13 cellular contexts compared by ENCODE assay signal in genomic region chr11:20015101-20015500, GRCh38.
A peak's percentile ranks its signal among the peaks of the same experiment; 100 is the strongest.
DNase-seq lines count a peak whose midpoint lies in the region; TF ChIP-seq lines count a peak whose summit lies in the region.
"Had no signal": no experiment of that assay in that cellular context is flagged by ENCODE, and none has a peak within 500 bp of the region (broad histone marks: within the 10 kb centered on the region; RNA-seq: fewer than 3 reads in every experiment).

No MANE protein-coding gene starts in this region.

- H3K27me3 Mint-ChIP-seq in nephron progenitor cell (ENCODE audit: low read depth, poor library complexity), result no peaks in the 10 kb centered on the region
- peaks cover 20% of the 10 kb centered on the region for H3K27me3 Mint-ChIP-seq in activated T-cell treated with anti-CD3 and anti-CD28 coated beads, Interleukin-2, amount 50 U/mL, for 24 hours

- H3K4me1 Mint-ChIP-seq in nephron progenitor cell, result peaks cover 41% of the 10 kb centered on the region
- no peaks in the 10 kb centered on the region for H3K4me1 Mint-ChIP-seq in activated T-cell treated with anti-CD3 and anti-CD28 coated beads, Interleukin-2, amount 50 U/mL, for 24 hours (ENCODE audit: low read depth)
- H3K4me1 Mint-ChIP-seq: CD8-positive, alpha-beta memory T cell had no signal

- no peak overlapping the region for H3K4me3 Mint-ChIP-seq in nephron progenitor cell
- H3K4me3 Mint-ChIP-seq in activated T-cell treated with anti-CD3 and anti-CD28 coated beads, Interleukin-2, amount 50 U/mL, for 24 hours, result no peak overlapping the region
- H3K4me3 Mint-ChIP-seq: CD8-positive, alpha-beta memory T cell had no signal

- no peak for TF ChIP-seq CTCF in nephron progenitor cell (IDR thresholded peaks at IDR 0.05)

- no peaks in the 10 kb centered on the region for H3K9me3 Mint-ChIP-seq in nephron progenitor cell
- no peaks in the 10 kb centered on the region for H3K9me3 Mint-ChIP-seq in activated T-cell treated with anti-CD3 and anti-CD28 coated beads, Interleukin-2, amount 50 U/mL, for 24 hours
- H3K9me3 Mint-ChIP-seq: CD8-positive, alpha-beta memory T cell had no signal

- no peaks in the 10 kb centered on the region for H3K36me3 Mint-ChIP-seq in nephron progenitor cell (ENCODE audit: low read depth)
- no peaks in the 10 kb centered on the region for H3K36me3 Mint-ChIP-seq in activated T-cell treated with anti-CD3 and anti-CD28 coated beads, Interleukin-2, amount 50 U/mL, for 24 hours (ENCODE audit: low read depth)
- H3K36me3 Mint-ChIP-seq: CD8-positive, alpha-beta memory T cell had no signal

- H3K27ac Mint-ChIP-seq in nephron progenitor cell, result peak overlapping the region; percentile 73
- H3K27ac Mint-ChIP-seq in activated T-cell treated with anti-CD3 and anti-CD28 coated beads, Interleukin-2, amount 50 U/mL, for 24 hours, result no peak overlapping the region
- H3K27ac Mint-ChIP-seq: CD8-positive, alpha-beta memory T cell had no signal

- DNase-seq in DMS 273 (lab: John Stamatoyannopoulos, UW; ENCODE audit: unreplicated experiment), result peak; percentile 11
- DNase-seq in DMS 273 treated with DMSO at 0.1 percent for 48 hours (lab: John Stamatoyannopoulos, UW), result no peak
- DNase-seq in LHCN-M2 (ENCODE audit: low read depth), result peak; percentile 57
- DNase-seq in fibroblast of gingiva (ENCODE audit: low read depth), result peak; percentile 31
- DNase-seq in nephron progenitor cell, result no peak
- DNase-seq in activated T-cell treated with anti-CD3 and anti-CD28 coated beads, Interleukin-2, amount 50 U/mL, for 24 hours, result no peak
- no peak for DNase-seq in DMS53 (lab: John Stamatoyannopoulos, UW)
- DNase-seq in NCI-H1930 (lab: John Stamatoyannopoulos, UW), result no peak
- DNase-seq: CD8-positive, alpha-beta memory T cell; H7; KG1; MG63; NCI-H187 had no signal

Comparison
In these comparisons a context has a peak if more than half of its experiments do, and no peak if none do; other contexts are left out.
1. DNase-seq: peak in DMS 273 (single experiment), LHCN-M2 (single experiment) and fibroblast of gingiva (single experiment); none in DMS 273 treated with DMSO at 0.1 percent for 48 hours (single experiment), nephron progenitor cell (single experiment), activated T-cell treated with anti-CD3 and anti-CD28 coated beads, Interleukin-2, amount 50 U/mL, for 24 hours (single experiment), DMS53 (single experiment) and NCI-H1930 (0 of 2).